In the genomic region with DNA sequence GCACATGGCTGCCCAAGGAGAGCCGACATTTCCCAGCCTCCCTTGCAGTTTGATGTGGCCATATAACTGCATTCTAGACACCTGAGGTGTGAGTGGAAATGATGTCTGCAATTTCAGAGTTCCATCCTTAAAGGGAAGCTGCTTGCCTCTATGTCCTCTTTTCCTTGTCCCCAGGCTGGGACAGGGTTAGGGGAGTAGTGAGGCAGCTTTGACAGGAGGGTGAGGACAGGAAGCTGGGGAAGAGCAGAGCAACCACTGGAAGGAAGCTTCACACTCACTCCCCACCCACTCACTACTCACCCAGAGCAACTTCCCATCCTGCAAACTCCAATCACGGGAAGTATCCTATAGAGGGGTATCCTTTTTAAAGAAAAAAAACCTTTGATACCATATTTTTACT, we compare ENCODE assay signal across 30 cellular contexts. TPM values are rescaled to one million over a fixed set of nuclear protein-coding genes. Genes with fewer than 3 reads are reported as not detected.
DNase-seq lines count a peak whose midpoint lies in the region; ATAC-seq, FAIRE-seq and TF ChIP-seq lines count a peak whose summit lies in the region.
"Had no signal": no experiment of that assay in that cellular context is flagged by ENCODE, and none has a peak within 500 bp of the region (broad histone marks: within the 10 kb centered on the region; RNA-seq: fewer than 3 reads in every experiment).

No MANE protein-coding gene starts in this region.

- H3K4me3 ChIP-seq in left ventricle myocardium inferior: no peak overlapping the region
- no peak overlapping the region for H3K4me3 ChIP-seq in astrocyte (ENCODE audit: insufficient read depth, low read depth, low read length)
- H3K4me3 ChIP-seq in upper lobe of right lung: no peak overlapping the region
- no peak overlapping the region for H3K4me3 ChIP-seq in MG63
- H3K4me3 ChIP-seq: coronary artery, esophagus squamous epithelium, SJCRH30 had no signal

- H3K36me3 Mint-ChIP-seq in astrocyte (ENCODE audit: low read depth, unreplicated experiment): no peaks in the 10 kb centered on the region
- H3K36me3 Mint-ChIP-seq: naive thymus-derived CD4-positive, alpha-beta T cell had no signal

- TF ChIP-seq CTCF in left ventricle myocardium inferior (IDR thresholded peaks at IDR 0.05; ENCODE audit: borderline replicate concordance) (no peak), astrocyte (IDR thresholded peaks at IDR 0.05; ENCODE audit: insufficient read depth, low read depth, low read length) (no peak), upper lobe of right lung (IDR thresholded peaks at IDR 0.05) (no peak)

- H3K9me3 ChIP-seq in left ventricle myocardium inferior (replicated peaks) (no peaks in the 10 kb centered on the region), astrocyte (ENCODE audit: insufficient read depth, low read depth, low read length) (no peaks in the 10 kb centered on the region), upper lobe of right lung (no peaks in the 10 kb centered on the region), MG63 (no peaks in the 10 kb centered on the region)
- H3K9me3 ChIP-seq: esophagus squamous epithelium, SJCRH30 had no signal

- H3K4me1 Mint-ChIP-seq in astrocyte (ENCODE audit: low read depth, unreplicated experiment): no peaks in the 10 kb centered on the region

- peak; percentile 29 for ATAC-seq in Right ventricle myocardium superior (ENCODE audit: poor library complexity)
- ATAC-seq in upper lobe of right lung: peak; percentile 76
- no peak for ATAC-seq in esophagus mucosa
- ATAC-seq: activated T-cell treated with anti-CD3 and anti-CD28 coated beads, Interleukin-2, amount 50 U/mL, for 4 hours; naive thymus-derived CD4-positive, alpha-beta T cell; stimulated activated naive CD8-positive, alpha-beta T cell treated with anti-CD3 and anti-CD28 coated beads, Interleukin-15, amount 100 ng/mL, for 72 hours had no signal

- H3K36me3 ChIP-seq in left ventricle myocardium inferior: no peaks in the 10 kb centered on the region
- H3K36me3 ChIP-seq in astrocyte (ENCODE audit: insufficient read depth, low read length): no peaks in the 10 kb centered on the region
- H3K36me3 ChIP-seq in upper lobe of right lung: no peaks in the 10 kb centered on the region
- no peaks in the 10 kb centered on the region for H3K36me3 ChIP-seq in MG63
- H3K36me3 ChIP-seq: esophagus squamous epithelium, SJCRH30 had no signal

- DNase-seq in Right ventricle myocardium superior: no peak
- no peak for DNase-seq in left ventricle myocardium inferior
- peak; percentile 54 for DNase-seq in KBM-7
- no peak for DNase-seq in astrocyte (ENCODE audit: low read depth)
- no peak for DNase-seq in upper lobe of right lung
- DNase-seq in MG63: no peak
- DNase-seq: ACHN; activated CD4-positive, alpha-beta T cell treated with anti-CD3 and anti-CD28 coated beads for 4 hours; activated naive CD4-positive, alpha-beta T cell; activated T-cell treated with anti-CD3 and anti-CD28 coated beads, Interleukin-2, amount 50 U/mL, for 4 hours; amygdala; DMS79; esophagus squamous epithelium; foreskin melanocyte; HCEC 1CT; IMR-90; left cardiac atrium; midbrain; naive thymus-derived CD4-positive, alpha-beta T cell; NCI-H1417; NCI-H2029 treated with DMSO at 0.1 percent for 48 hours; NCI-H345; NCI-H748 treated with DMSO at 0.1 percent for 48 hours; SJCRH30; stimulated activated naive CD8-positive, alpha-beta T cell treated with anti-CD3 and anti-CD28 coated beads, Interleukin-15, amount 100 ng/mL, for 72 hours had no signal

- H3K27me3 ChIP-seq in left ventricle myocardium inferior (ENCODE audit: low read depth) (no peaks in the 10 kb centered on the region), astrocyte (ENCODE audit: insufficient read depth, low read length) (no peaks in the 10 kb centered on the region), upper lobe of right lung (no peaks in the 10 kb centered on the region), MG63 (no peaks in the 10 kb centered on the region)
- H3K27me3 ChIP-seq: esophagus squamous epithelium, SJCRH30 had no signal

- in situ Hi-C loops in KBM-7 (cut with MboI; ENCODE audit: low pct_unique_long_range_greater_than_20kb, low sequenced_read_pairs): loop anchor here (25.0 kb wide), 2 partner anchors 148 to 323 kb away; no protein-coding TSS in a partner anchor

- H3K4me1 ChIP-seq in left ventricle myocardium inferior: peaks cover 22% of the 10 kb centered on the region
- H3K4me1 ChIP-seq in astrocyte (ENCODE audit: insufficient read depth, low read length): no peaks in the 10 kb centered on the region
- H3K4me1 ChIP-seq in upper lobe of right lung: no peaks in the 10 kb centered on the region

- no peak overlapping the region for H3K4me3 Mint-ChIP-seq in astrocyte (ENCODE audit: unreplicated experiment)
- H3K4me3 Mint-ChIP-seq: activated T-cell treated with anti-CD3 and anti-CD28 coated beads, Interleukin-2, amount 50 U/mL, for 4 hours; stimulated activated naive CD8-positive, alpha-beta T cell treated with anti-CD3 and anti-CD28 coated beads, Interleukin-15, amount 100 ng/mL, for 72 hours had no signal

- H3K27me3 Mint-ChIP-seq in astrocyte (ENCODE audit: low read depth, unreplicated experiment): peaks cover 9% of the 10 kb centered on the region
- H3K27me3 Mint-ChIP-seq: naive thymus-derived CD4-positive, alpha-beta T cell; stimulated activated naive CD8-positive, alpha-beta T cell treated with anti-CD3 and anti-CD28 coated beads, Interleukin-15, amount 100 ng/mL, for 72 hours had no signal

- no peak for FAIRE-seq in astrocyte (lab: Jason Lieb, UNC)
- FAIRE-seq: bronchial epithelial cell, GM19239, RCC 7860 had no signal

- no peak overlapping the region for H3K27ac Mint-ChIP-seq in astrocyte (ENCODE audit: unreplicated experiment)
- H3K27ac Mint-ChIP-seq: stimulated activated naive CD8-positive, alpha-beta T cell treated with anti-CD3 and anti-CD28 coated beads, Interleukin-15, amount 100 ng/mL, for 72 hours had no signal

- H3K4me2 ChIP-seq in astrocyte (ENCODE audit: low read length): no peak overlapping the region

- peak overlapping the region; percentile 48 for H2AFZ ChIP-seq in astrocyte (ENCODE audit: low read depth, low read length)

- no peaks in the 10 kb centered on the region for H4K20me1 ChIP-seq in astrocyte (ENCODE audit: insufficient read depth, low read length)

- H3K9ac ChIP-seq in astrocyte (ENCODE audit: low read length): no peak overlapping the region

- H3K79me2 ChIP-seq in astrocyte (ENCODE audit: insufficient read depth, low read length): no peaks in the 10 kb centered on the region

- no peaks in the 10 kb centered on the region for H3K9me3 Mint-ChIP-seq in astrocyte (ENCODE audit: unreplicated experiment)
- H3K9me3 Mint-ChIP-seq: activated T-cell treated with anti-CD3 and anti-CD28 coated beads, Interleukin-2, amount 50 U/mL, for 4 hours; naive thymus-derived CD4-positive, alpha-beta T cell; stimulated activated naive CD8-positive, alpha-beta T cell treated with anti-CD3 and anti-CD28 coated beads, Interleukin-15, amount 100 ng/mL, for 72 hours had no signal

- H3K27ac ChIP-seq in left ventricle myocardium inferior (replicated peaks) (no peak overlapping the region), astrocyte (ENCODE audit: low read depth, low read length) (no peak overlapping the region), upper lobe of right lung (no peak overlapping the region)
- H3K27ac ChIP-seq: coronary artery, esophagus squamous epithelium, SJCRH30 had no signal

- intact Hi-C loops in Right ventricle myocardium superior (cut with DNase I) (loop anchor here (5.0 kb wide), 1 partner anchor 153 kb away; no protein-coding TSS in a partner anchor), left ventricle myocardium inferior (cut with micrococcal nuclease) (loop anchor here (5.0 kb wide), 2 partner anchors 153 to 453 kb away; no protein-coding TSS in a partner anchor), upper lobe of right lung (cut with DNase I) (loop anchor here (5.0 kb wide), 2 partner anchors 153 to 453 kb away; no protein-coding TSS in a partner anchor)

RNA-seq across cellular contexts. Expression of gene LTA4H, which starts 28.9 kb away (rescaled TPM):
- total RNA-seq in Right ventricle myocardium superior (36.6 TPM), left ventricle myocardium inferior (35.4 TPM), astrocyte (63.7 and 67.6 TPM in 2 replicates), upper lobe of right lung (314 TPM), esophagus mucosa (137 TPM)
- total RNA-seq in MG63 (2014; rRNA removed; shearing (Covaris generic); ENCODE audit: low replicate concordance): 45.7 and 50.4 TPM in 2 replicates
